ENCODE assay signal across 10 cellular contexts in genomic region chr3:105647047-105647446, GRCh38.
A peak's percentile ranks its signal among the peaks of the same experiment; 100 is the strongest.
DNase-seq lines count a peak whose midpoint lies in the region; ATAC-seq and TF ChIP-seq lines count a peak whose summit lies in the region.
"Had no signal": no experiment of that assay in that cellular context is flagged by ENCODE, and none has a peak within 500 bp of the region (broad histone marks: within the 10 kb centered on the region; RNA-seq: fewer than 3 reads in every experiment).

No MANE protein-coding gene starts in this region.

- intact Hi-C loops in adrenal gland (cut with DNase I) = no loop called here
- intact Hi-C loops in left lung (cut with DNase I) = no loop called here

- H3K9me3 ChIP-seq in MG63 (no peaks in the 10 kb centered on the region), adrenal gland (replicated peaks in 1 of 3) (no peaks in the 10 kb centered on the region), left lung (no peaks in the 10 kb centered on the region)
- H3K9me3 ChIP-seq: Peyer's patch, uterus had no signal

- no peak overlapping the region for H3K27ac ChIP-seq in adrenal gland
- H3K27ac ChIP-seq in left lung = no peak overlapping the region
- H3K27ac ChIP-seq: Peyer's patch, uterus had no signal

- in situ Hi-C loops in GM13977 (cut with MboI; ENCODE audit: low pct_unique_long_range_greater_than_20kb, low sequenced_read_pairs, unreplicated experiment) = no loop called here

- no peak overlapping the region for H3K4me3 ChIP-seq in MG63
- H3K4me3 ChIP-seq in adrenal gland = no peak overlapping the region
- H3K4me3 ChIP-seq in left lung = no peak overlapping the region
- H3K4me3 ChIP-seq: Peyer's patch, uterus had no signal

- 22 to 44% (median 32%) methylated on average over 2 of the region's 2 CpGs for WGBS in adrenal gland, 4 donors

- H3K36me3 ChIP-seq in MG63 (no peaks in the 10 kb centered on the region), adrenal gland (replicated peaks in 1 of 2) (no peaks in the 10 kb centered on the region), left lung (no peaks in the 10 kb centered on the region)
- H3K36me3 ChIP-seq: Peyer's patch, uterus had no signal

- no peaks in the 10 kb centered on the region for H3K27me3 ChIP-seq in MG63
- no peaks in the 10 kb centered on the region for H3K27me3 ChIP-seq in adrenal gland
- H3K27me3 ChIP-seq in left lung = no peaks in the 10 kb centered on the region
- H3K27me3 ChIP-seq: Peyer's patch, uterus had no signal

- TF ChIP-seq CTCF in adrenal gland (IDR thresholded peaks at IDR 0.05) (no peak), left lung (IDR thresholded peaks at IDR 0.05) (no peak), GM13977 (IDR thresholded peaks at IDR 0.05; ENCODE audit: extremely low read depth, insufficient read depth, missing control alignments) (no peak)

- DNase-seq in EH (ENCODE audit: low read depth) (peak; percentile 94), MG63 (peak; percentile 88), adrenal gland (peak; percentile 66 to 89 (median 81)), left lung (peak in 1 of 2 donors; percentile 41), NCI-H1048 (lab: John Stamatoyannopoulos, UW) (no peak), GM13977 (ENCODE audit: low spot score) (no peak), medulla oblongata (ENCODE audit: extremely low spot score) (no peak)
- DNase-seq: uterus had no signal

- H3K4me1 ChIP-seq in adrenal gland (replicated peaks in 1 of 2) (peaks cover 9 to 10% of the 10 kb centered on the region in 2 donors), left lung (no peaks in the 10 kb centered on the region)
- H3K4me1 ChIP-seq: Peyer's patch, uterus had no signal

- no peak for TF ChIP-seq POLR2A in adrenal gland (IDR thresholded peaks at IDR 0.05)

- peak; percentile 83 for ATAC-seq in left lung
- no peak for ATAC-seq in GM18907 (IDR thresholded peaks at IDR 0.05; ENCODE audit: unreplicated experiment)

Comparison
In these comparisons a context has a peak if more than half of its experiments do, and no peak if none do; other contexts are left out.
1. DNase-seq: peak in EH (single experiment), MG63 (single experiment) and adrenal gland (7 of 7); none in NCI-H1048 (single experiment), GM13977 (single experiment) and medulla oblongata (single experiment).